In genomic region chr12:123670882-123671728, GRCh38 we compare ENCODE assay signal across 8 cellular contexts.
DNase-seq lines count a peak whose midpoint lies in the region; ATAC-seq, FAIRE-seq and TF ChIP-seq lines count a peak whose summit lies in the region.

TCTN2 (plus strand) TSS chr12:123671113; CDS start chr12:123671241, 128 bp downstream.

- ATAC-seq in HG03439 (IDR thresholded peaks at IDR 0.05; ENCODE audit: unreplicated experiment) = peak; percentile 96

- H3K4me3 ChIP-seq in choroid plexus epithelial cell (ENCODE audit: low read depth, low read length) = peak within 1 kb of the TSS; percentile 73

- no peak for TF ChIP-seq CTCF in choroid plexus epithelial cell (conservative IDR thresholded peaks at IDR 0.05; ENCODE audit: low read depth, low read length)

- DNase-seq in Ammon's horn (ENCODE audit: low spot score) (peak; percentile 95), GM19239 (ENCODE audit: insufficient read length, low spot score) (peak; percentile 95), NCI-H510A (lab: John Stamatoyannopoulos, UW) (peak; percentile 95), choroid plexus epithelial cell (ENCODE audit: low read depth) (peak; percentile 94), kidney glomerular epithelial cell (lab: John Stamatoyannopoulos, UW) (peak; percentile 90)
- DNase-seq in activated CD4-positive, alpha-beta T cell treated with anti-CD3 and anti-CD28 coated beads for 1 hour = peak; percentile 88
- peak; percentile 88 to 95 for DNase-seq in stimulated activated CD4-positive, alpha-beta T cell treated with anti-CD3 and anti-CD28 coated beads, Interleukin-15, amount 100 ng/mL, for 48 hours (ENCODE audit: low read depth in 2 of 2)

- FAIRE-seq in GM19239 (lab: Jason Lieb, UNC) = peak; percentile 88

Comparison
In these comparisons a context has a peak if more than half of its experiments do, and no peak if none do; other contexts are left out.
1. Peak in every context shown above with its lines: DNase-seq, ATAC-seq and H3K4me3 ChIP-seq.